Comparison of ENCODE assay signal across 13 cellular contexts in the genomic region with DNA sequence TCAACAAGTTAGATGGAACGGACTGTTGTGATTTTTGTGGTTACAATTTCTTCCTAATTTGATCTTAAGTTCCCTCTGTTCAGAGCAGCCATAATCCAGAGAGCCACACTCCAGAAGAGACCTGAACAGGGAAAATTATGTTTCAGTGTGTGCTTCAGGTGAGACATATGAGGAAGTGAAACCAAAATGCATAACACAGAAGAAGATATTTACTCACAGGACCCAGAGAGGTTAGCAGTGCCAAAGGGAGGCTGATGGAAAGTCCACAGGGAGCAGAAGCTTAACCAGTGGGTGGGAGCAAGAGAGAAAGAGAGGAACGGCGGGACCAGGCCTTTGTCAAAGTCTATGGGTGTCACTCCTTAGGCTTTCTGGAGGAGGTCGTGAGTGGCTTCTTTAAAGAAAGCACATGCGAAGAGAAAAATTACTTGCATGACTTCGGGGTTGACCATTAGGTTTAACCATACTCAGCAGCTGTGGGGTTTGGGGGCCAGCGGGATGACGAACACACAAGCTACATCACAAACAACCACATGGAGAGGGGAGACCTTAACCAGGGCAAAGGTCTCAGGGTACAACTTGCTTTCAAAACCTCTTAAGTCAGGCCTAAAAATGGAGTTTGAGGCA.
DNase-seq lines count a peak whose midpoint lies in the region; ATAC-seq, FAIRE-seq and TF ChIP-seq lines count a peak whose summit lies in the region.
"Had no signal": no experiment of that assay in that cellular context is flagged by ENCODE, and none has a peak within 500 bp of the region (broad histone marks: within the 10 kb centered on the region; RNA-seq: fewer than 3 reads in every experiment).

No MANE protein-coding gene starts in this region.

- peaks cover 30% of the 10 kb centered on the region for H3K27me3 Mint-ChIP-seq in T-helper 17 cell

- H3K4me3 Mint-ChIP-seq in T-helper 17 cell: no peak overlapping the region

- no peak for FAIRE-seq in GM12891 (lab: Jason Lieb, UNC)
- FAIRE-seq: colon, pancreas had no signal

- H3K4me1 Mint-ChIP-seq in T-helper 17 cell: no peaks in the 10 kb centered on the region

- TF ChIP-seq POLR2A in GM12891 (IDR thresholded peaks at IDR 0.05; ENCODE audit: low read depth, low read length): no peak

- DNase-seq in GM12891 (ENCODE audit: insufficient read length, low spot score): no peak
- DNase-seq in RPMI8226: peak; percentile 39
- no peak for DNase-seq in LoVo (ENCODE audit: low spot score)
- no peak for DNase-seq in T-helper 17 cell
- DNase-seq in activated effector memory CD4-positive, alpha-beta T cell treated with anti-CD3 and anti-CD28 coated beads, Interleukin-2, amount 50 U/mL, for 16 hours: no peak
- DNase-seq in OCI-M2 (lab: John Stamatoyannopoulos, UW; ENCODE audit: unreplicated experiment): no peak
- DNase-seq: activated T-cell treated with anti-CD3 and anti-CD28 coated beads for 4 hours, GOT3, pancreas, transverse colon had no signal

- peak; percentile 80 for ATAC-seq in GM19463 (IDR thresholded peaks at IDR 0.05; ENCODE audit: unreplicated experiment)
- ATAC-seq in HG02885 (IDR thresholded peaks at IDR 0.05; ENCODE audit: poor library complexity, unreplicated experiment): peak; percentile 95
- ATAC-seq in T-helper 17 cell: no peak
- ATAC-seq: pancreas had no signal

- no peaks in the 10 kb centered on the region for H3K36me3 Mint-ChIP-seq in T-helper 17 cell (ENCODE audit: low read depth)

- H3K27ac Mint-ChIP-seq in T-helper 17 cell: no peak overlapping the region

- no peaks in the 10 kb centered on the region for H3K9me3 ChIP-seq in T-helper 17 cell (ENCODE audit: control insufficient read depth, low read length, poor library complexity, severe bottlenecking)

TF ChIP-seq in GM12891, 5 proteins besides CTCF, POLR2A, EP300 and RAD21:
- TF ChIP-seq PAX5 (IDR thresholded peaks at IDR 0.05; ENCODE audit: insufficient read depth, low read length, severe bottlenecking) (no peak), POLR2AphosphoS5 (IDR thresholded peaks at IDR 0.05; ENCODE audit: low read depth, low read length) (no peak), POU2F2 (IDR thresholded peaks at IDR 0.05; ENCODE audit: low read depth, low read length) (no peak), TAF1 (IDR thresholded peaks at IDR 0.05; ENCODE audit: low read depth, low read length) (no peak), SPI1 (IDR thresholded peaks at IDR 0.05; ENCODE audit: low read depth, low read length) (peak; percentile 98)
TF ChIP-seq in GM12891: peak in this region for 1.
